Comparison of ENCODE assay signal across 1 cellular context in genomic region chr1:111471012-111471411, GRCh38.
TF ChIP-seq lines count a peak whose summit lies in the region.

No MANE protein-coding gene starts in this region.

TF ChIP-seq in GM12878, 131 proteins besides CTCF, POLR2A, EP300 and RAD21:
- TF ChIP-seq BCLAF1 (IDR thresholded peaks at IDR 0.05) (no peak), SP1 (IDR thresholded peaks at IDR 0.05; ENCODE audit: low read depth, low read length) (no peak), IKZF2 (IDR thresholded peaks at IDR 0.05) (peak in 1 of 2 experiments; percentile 32; a peak in 2 of 4 replicates), ZNF384 (IDR thresholded peaks at IDR 0.05; ENCODE audit: borderline replicate concordance, low read depth, low read length) (peak; percentile 65; the same call in 1 of the 2 replicates), FOXM1 (IDR thresholded peaks at IDR 0.05; ENCODE audit: low read depth, low read length) (no peak), MTA2 (IDR thresholded peaks at IDR 0.05; ENCODE audit: low read depth) (peak; percentile 41; the same call in 1 of the 2 replicates), SPI1 (IDR thresholded peaks at IDR 0.05; ENCODE audit: borderline replicate concordance, insufficient read depth, low read depth, low read length) (peak; percentile 24; the same call in 1 of the 2 replicates), ZNF217 (IDR thresholded peaks at IDR 0.05) (no peak), TAF1 (IDR thresholded peaks at IDR 0.05; ENCODE audit: borderline replicate concordance, low read depth, low read length) (no peak), ZNF622 (IDR thresholded peaks at IDR 0.05) (no peak), CEBPZ (IDR thresholded peaks at IDR 0.05; ENCODE audit: low read depth, low read length) (no peak), NBN (IDR thresholded peaks at IDR 0.05) (0 out of 2 replicates have a peak, but pooled peaks have one; percentile 32), ATF7 (IDR thresholded peaks at IDR 0.05; ENCODE audit: low read depth) (peak; percentile 17; the same call in 1 of the 2 replicates), HDGF (IDR thresholded peaks at IDR 0.05) (0 out of 2 replicates have a peak, but pooled peaks have one; percentile 55), PKNOX1 (IDR thresholded peaks at IDR 0.05) (peak; percentile 52), STAT1 (conservative IDR thresholded peaks at IDR 0.05) (no peak)
